ENCODE assay signal across 18 cellular contexts in the genomic region with DNA sequence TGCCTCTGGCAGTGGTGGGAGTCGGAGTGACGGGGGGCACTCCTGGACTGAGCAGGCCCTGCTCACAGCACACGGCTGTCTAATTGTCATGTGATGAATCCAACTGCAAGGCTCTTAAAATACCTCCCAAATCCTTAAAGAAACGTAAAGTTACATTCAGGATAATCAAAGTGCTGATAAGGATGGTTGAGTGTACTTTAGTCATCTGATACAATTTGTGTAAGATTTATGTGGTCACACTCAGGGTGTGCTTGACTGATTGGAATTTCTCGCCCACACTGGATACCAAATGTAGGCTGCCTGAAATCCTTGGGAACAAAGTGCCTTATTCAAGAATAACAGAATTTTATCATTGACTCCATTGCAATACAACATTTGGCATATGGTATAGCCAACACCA.
DNase-seq lines count a peak whose midpoint lies in the region; ATAC-seq and TF ChIP-seq lines count a peak whose summit lies in the region.
"Had no signal": no experiment of that assay in that cellular context is flagged by ENCODE, and none has a peak within 500 bp of the region (broad histone marks: within the 10 kb centered on the region; RNA-seq: fewer than 3 reads in every experiment).

No MANE protein-coding gene starts in this region.

- no peaks in the 10 kb centered on the region for H3K79me1 ChIP-seq in H9 (ENCODE audit: insufficient read depth, low read depth, low read length, poor library complexity, severe bottlenecking)

- H3K36me3 ChIP-seq in hepatocyte (replicated peaks; ENCODE audit: insufficient read depth, low read depth): no peaks in the 10 kb centered on the region
- H3K36me3 ChIP-seq: BLaER1 had no signal

- no peak for ATAC-seq in HG03378 (IDR thresholded peaks at IDR 0.05; ENCODE audit: unreplicated experiment)
- no peak for ATAC-seq in HG02588 (IDR thresholded peaks at IDR 0.05; ENCODE audit: unreplicated experiment)
- ATAC-seq: CD8-positive, alpha-beta T cell; HCT116 had no signal

- H2AFZ ChIP-seq in H9 (ENCODE audit: low read length) (no peak overlapping the region), hepatocyte (no peak overlapping the region)
- H2AFZ ChIP-seq: GM23248 had no signal

- no peak overlapping the region for H4K8ac ChIP-seq in H9 (replicated peaks; ENCODE audit: insufficient read length, low read depth, low read length)

- H3K4me2 ChIP-seq in H9 (ENCODE audit: insufficient read depth, insufficient read length, low read length): no peak overlapping the region
- no peak overlapping the region for H3K4me2 ChIP-seq in hepatocyte
- H3K4me2 ChIP-seq: BLaER1 had no signal

- H3T11ph ChIP-seq in H9 (ENCODE audit: low read length): no peak overlapping the region

- H3K23me2 ChIP-seq in H9 (ENCODE audit: insufficient read length, low read depth, low read length, poor library complexity, severe bottlenecking): no peaks in the 10 kb centered on the region

- H3K4me1 ChIP-seq in H9 (ENCODE audit: insufficient read depth, low read length) (peaks cover 4% of the 10 kb centered on the region; the same call in 1 of the 2 replicates), hepatocyte (ENCODE audit: insufficient read depth) (no peaks in the 10 kb centered on the region)
- H3K4me1 ChIP-seq: Caco-2 had no signal

- H3K27me3 ChIP-seq in H9 (ENCODE audit: insufficient read depth, low read length) (peaks cover 2% of the 10 kb centered on the region; the same call in 1 of the 2 replicates), hepatocyte (no peaks in the 10 kb centered on the region)
- H3K27me3 ChIP-seq: BLaER1 had no signal

- H3K9me2 ChIP-seq in hepatocyte (replicated peaks; ENCODE audit: insufficient read depth): no peaks in the 10 kb centered on the region

- H2BK15ac ChIP-seq in H9 (ENCODE audit: low read depth, low read length): no peak overlapping the region

- H3K18ac ChIP-seq in H9 (ENCODE audit: insufficient read length, low read depth, low read length): no peak overlapping the region

- DNase-seq in H9 (peak; percentile 3), amniotic epithelial cell (ENCODE audit: low read depth) (peak; percentile 13), hepatocyte (ENCODE audit: low spot score) (no peak), dermis blood vessel endothelial cell (no peak)
- DNase-seq: Caco-2; CD4-positive, CD25-positive, alpha-beta regulatory T cell; CD8-positive, alpha-beta T cell; DMS153; DND-41; GM23248; H7 had no signal

- no peak overlapping the region for H3K27ac ChIP-seq in H9 (ENCODE audit: insufficient read length, low read depth, low read length)
- peak overlapping the region; percentile 36 for H3K27ac ChIP-seq in hepatocyte
- H3K27ac ChIP-seq: 22Rv1, BLaER1, C4-2B, GM23248 had no signal

- no peak overlapping the region for H3K4me3 ChIP-seq in hepatocyte
- H3K4me3 ChIP-seq: BLaER1, GM23248 had no signal

- no peak overlapping the region for H3K14ac ChIP-seq in H9 (ENCODE audit: insufficient read depth, low read length)

- no peak overlapping the region for H2BK120ac ChIP-seq in H9 (ENCODE audit: low read depth, low read length, poor library complexity, severe bottlenecking)

- no peak overlapping the region for H3K4me3 Mint-ChIP-seq in H9
- H3K4me3 Mint-ChIP-seq: B cell; CD4-positive, CD25-positive, alpha-beta regulatory T cell; CD8-positive, alpha-beta T cell had no signal

- no peak overlapping the region for H3K27ac Mint-ChIP-seq in H9
- H3K27ac Mint-ChIP-seq: B cell; CD4-positive, CD25-positive, alpha-beta regulatory T cell; CD8-positive, alpha-beta T cell had no signal

- H2BK5ac ChIP-seq in H9 (ENCODE audit: insufficient read length, low read length): no peak overlapping the region

- no peak overlapping the region for H3K23ac ChIP-seq in H9 (ENCODE audit: insufficient read length, low read depth, low read length)

- no CpG with 5 or more reads among the region's 5 CpGs for WGBS in H9 (ENCODE audit: extremely low coverage, insufficient read length, low lambda C conversion rate)
- 46% methylated on average over 5 of the region's 5 CpGs for WGBS in hepatocyte (ENCODE audit: low lambda C conversion rate, missing lambda C conversion rate)

- peaks cover 27 to 36% of the 10 kb centered on the region in 2 experiments for H3K4me1 Mint-ChIP-seq in H9
- H3K4me1 Mint-ChIP-seq: B cell; CD4-positive, CD25-positive, alpha-beta regulatory T cell had no signal

- H3K79me2 ChIP-seq in H9 (ENCODE audit: insufficient read depth, low read length) (no peaks in the 10 kb centered on the region; the same call in 1 of the 2 replicates), hepatocyte (no peaks in the 10 kb centered on the region)

- no peak overlapping the region for H2BK20ac ChIP-seq in H9 (ENCODE audit: low read depth, low read length, poor library complexity, severe bottlenecking)

- H3K9ac ChIP-seq in H9 (ENCODE audit: extremely low read depth, insufficient read length, low read length): no peak overlapping the region
- H3K9ac ChIP-seq: BLaER1, GM23248 had no signal

- no peaks in the 10 kb centered on the region for H3K9me3 ChIP-seq in H9 (ENCODE audit: control insufficient read depth, low read depth, low read length)
- no peaks in the 10 kb centered on the region for H3K9me3 ChIP-seq in hepatocyte (ENCODE audit: low read depth)

- H2AK5ac ChIP-seq in H9 (ENCODE audit: insufficient read length, low read length): no peak overlapping the region

- peaks cover 16% of the 10 kb centered on the region for H3K27me3 Mint-ChIP-seq in H9 (ENCODE audit: low read depth)
- H3K27me3 Mint-ChIP-seq: B cell; CD4-positive, CD25-positive, alpha-beta regulatory T cell had no signal

- H4K20me1 ChIP-seq in H9 (ENCODE audit: control insufficient read depth, insufficient read depth, insufficient read length) (no peaks in the 10 kb centered on the region), hepatocyte (ENCODE audit: insufficient read depth, poor library complexity, severe bottlenecking) (no peaks in the 10 kb centered on the region)
- H4K20me1 ChIP-seq: BLaER1 had no signal

- no peak overlapping the region for H2BK12ac ChIP-seq in H9 (ENCODE audit: insufficient read length, low read depth, low read length)

- H3K56ac ChIP-seq in H9 (ENCODE audit: insufficient read length, low read depth, low read length): no peak overlapping the region

- H4K91ac ChIP-seq in H9 (ENCODE audit: insufficient read length, low read depth, low read length): no peak overlapping the region

- TF ChIP-seq CTCF in H9 (conservative IDR thresholded peaks at IDR 0.05) (no peak), hepatocyte (IDR thresholded peaks at IDR 0.05; ENCODE audit: poor library complexity) (no peak)

- no peaks in the 10 kb centered on the region for H3K9me3 Mint-ChIP-seq in H9
- H3K9me3 Mint-ChIP-seq: CD8-positive, alpha-beta T cell had no signal

- H4K5ac ChIP-seq in H9 (ENCODE audit: insufficient read length, low read depth, low read length): no peak overlapping the region

- H3K36me3 Mint-ChIP-seq in H9 (ENCODE audit: insufficient read depth in 1 of 3, low read depth in 3 of 3): no peaks in the 10 kb centered on the region
- H3K36me3 Mint-ChIP-seq: CD4-positive, CD25-positive, alpha-beta regulatory T cell; CD8-positive, alpha-beta T cell had no signal

- no peak overlapping the region for H3K4ac ChIP-seq in H9 (ENCODE audit: low read depth, low read length)

Comparison
In these comparisons a context has a peak if more than half of its experiments do, and no peak if none do; other contexts are left out.
1. DNase-seq: peak in H9 (single experiment) and amniotic epithelial cell (single experiment); none in hepatocyte (single experiment) and dermis blood vessel endothelial cell (single experiment).